7 cellular contexts compared by ENCODE assay signal in the genomic region with DNA sequence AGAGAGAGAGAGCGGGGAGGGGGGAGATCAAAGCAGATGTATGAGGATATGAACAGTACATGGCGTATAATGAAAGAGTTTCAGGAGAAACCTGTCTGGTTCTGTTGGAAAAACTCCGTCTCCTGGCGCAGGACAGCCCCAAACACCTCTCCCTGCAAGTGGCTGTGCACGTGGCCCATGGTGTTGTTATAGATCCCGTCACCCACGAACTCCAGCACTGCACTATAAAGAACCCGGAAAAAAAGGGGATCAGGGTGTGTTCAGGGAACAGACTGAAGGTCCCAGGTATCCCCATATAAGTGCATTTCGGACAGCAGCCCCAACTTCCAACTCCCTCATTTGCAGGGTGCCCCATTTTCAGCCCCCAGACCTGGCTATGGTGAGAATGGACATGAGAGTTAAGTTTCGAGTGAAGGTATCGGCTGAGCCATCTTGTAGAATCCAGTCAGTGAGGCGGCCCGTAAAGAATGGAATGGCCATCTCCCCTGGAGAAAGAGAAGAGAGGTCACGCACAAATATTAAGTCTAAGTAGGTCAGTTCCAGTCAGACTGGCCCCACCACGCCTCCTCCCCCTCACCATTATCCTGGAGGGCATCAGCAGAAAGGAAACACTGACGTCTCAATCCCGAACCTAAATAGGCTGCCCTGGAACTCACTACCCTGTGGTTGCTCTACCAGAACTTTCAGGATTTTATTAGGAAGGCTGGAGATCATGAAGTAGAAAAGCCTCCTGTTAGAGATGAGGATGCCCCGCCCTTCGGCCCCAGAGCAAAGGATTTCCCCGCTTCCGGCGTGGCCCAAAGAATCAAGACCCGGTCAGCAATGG. TPM values are rescaled to one million over a fixed set of nuclear protein-coding genes. Genes with fewer than 3 reads are reported as not detected.
DNase-seq lines count a peak whose midpoint lies in the region; TF ChIP-seq lines count a peak whose summit lies in the region.

No MANE protein-coding gene starts in this region.

- H3K27ac Mint-ChIP-seq in H9: no peak overlapping the region
- H3K27ac Mint-ChIP-seq in activated CD4-positive, alpha-beta memory T cell treated with anti-CD3 and anti-CD28 coated beads for 36 hours: peak overlapping the region; percentile 98

- TF ChIP-seq CTCF in H9 (conservative IDR thresholded peaks at IDR 0.05): no peak
- no peak for TF ChIP-seq CTCF in fibroblast of the aortic adventitia (IDR thresholded peaks at IDR 0.05; ENCODE audit: insufficient read depth, low read length)
- TF ChIP-seq CTCF in parathyroid adenoma (IDR thresholded peaks at IDR 0.05): no peak

- H3K23me2 ChIP-seq in H9 (ENCODE audit: insufficient read length, low read depth, low read length, poor library complexity, severe bottlenecking): peaks cover 16% of the 10 kb centered on the region

- H3K27me3 ChIP-seq in H9 (ENCODE audit: insufficient read depth, low read length) (peaks cover 6% of the 10 kb centered on the region; the same call in 1 of the 2 replicates), parathyroid adenoma (ENCODE audit: control insufficient read depth, insufficient read depth, low read length) (no peaks in the 10 kb centered on the region)

- H3K9me3 ChIP-seq in H9 (ENCODE audit: control insufficient read depth, low read depth, low read length) (no peaks in the 10 kb centered on the region), parathyroid adenoma (ENCODE audit: control insufficient read depth, low read length) (no peaks in the 10 kb centered on the region)

- H2AK5ac ChIP-seq in H9 (ENCODE audit: insufficient read length, low read length): no peak overlapping the region

- H3K4me3 Mint-ChIP-seq in H9: peak overlapping the region; percentile 83 to 89
- H3K4me3 Mint-ChIP-seq in activated CD4-positive, alpha-beta memory T cell treated with anti-CD3 and anti-CD28 coated beads for 36 hours: peak overlapping the region; percentile 99

- peaks cover 59% of the 10 kb centered on the region for H3K27me3 Mint-ChIP-seq in H9 (ENCODE audit: low read depth)
- no peaks in the 10 kb centered on the region for H3K27me3 Mint-ChIP-seq in activated CD4-positive, alpha-beta memory T cell treated with anti-CD3 and anti-CD28 coated beads for 36 hours

- CTCF ChIA-PET in activated CD4-positive, alpha-beta memory T cell treated with anti-CD3 and anti-CD28 coated beads for 36 hours (lab: Charles Lee): interaction anchor here (0.8 to 19.8 kb wide), 5 partner anchors 10 to 26 kb away, joined by 4 to 917 read pairs (median 7); partner anchors contain the start of genes PSMB8 and TAP2

- no peak overlapping the region for H2BK20ac ChIP-seq in H9 (ENCODE audit: low read depth, low read length, poor library complexity, severe bottlenecking)

- H3K14ac ChIP-seq in H9 (ENCODE audit: insufficient read depth, low read length): no peak overlapping the region

- H3K27ac ChIP-seq in H9 (ENCODE audit: insufficient read length, low read depth, low read length): no peak overlapping the region
- peak overlapping the region; percentile 93 for H3K27ac ChIP-seq in parathyroid adenoma

- H3K4me3 ChIP-seq in fibroblast of the aortic adventitia (ENCODE audit: low read depth, low read length) (peak overlapping the region; percentile 93), parathyroid adenoma (ENCODE audit: low read depth, low read length) (peak overlapping the region; percentile 89)

- H4K91ac ChIP-seq in H9 (ENCODE audit: insufficient read length, low read depth, low read length): no peak overlapping the region

- H3K4me1 Mint-ChIP-seq in H9: peaks cover 14 to 21% of the 10 kb centered on the region in 2 experiments
- peaks cover 55% of the 10 kb centered on the region for H3K4me1 Mint-ChIP-seq in activated CD4-positive, alpha-beta memory T cell treated with anti-CD3 and anti-CD28 coated beads for 36 hours (ENCODE audit: low read depth)

- no peaks in the 10 kb centered on the region for H3K36me3 ChIP-seq in parathyroid adenoma (ENCODE audit: control insufficient read depth, insufficient read depth, low read length)

- H3K79me2 ChIP-seq in H9 (ENCODE audit: insufficient read depth, low read length) (no peaks in the 10 kb centered on the region), parathyroid adenoma (no peaks in the 10 kb centered on the region)

- no peak overlapping the region for H3K56ac ChIP-seq in H9 (ENCODE audit: insufficient read length, low read depth, low read length)

- H2BK12ac ChIP-seq in H9 (ENCODE audit: insufficient read length, low read depth, low read length): no peak overlapping the region

- no peak overlapping the region for H3K18ac ChIP-seq in H9 (ENCODE audit: insufficient read length, low read depth, low read length)

- no peak overlapping the region for H2BK5ac ChIP-seq in H9 (ENCODE audit: insufficient read length, low read length)

- no peaks in the 10 kb centered on the region for H4K20me1 ChIP-seq in H9 (ENCODE audit: control insufficient read depth, insufficient read depth, insufficient read length)

- no peaks in the 10 kb centered on the region for H3K79me1 ChIP-seq in H9 (ENCODE audit: insufficient read depth, low read depth, low read length, poor library complexity, severe bottlenecking)

- H4K8ac ChIP-seq in H9 (replicated peaks; ENCODE audit: insufficient read length, low read depth, low read length): no peak overlapping the region

- DNase-seq in H9 (no peak), fibroblast of the aortic adventitia (ENCODE audit: low read depth) (peak; percentile 20), NCI-H187 treated with DMSO at 0.1 percent for 48 hours (lab: John Stamatoyannopoulos, UW) (no peak), NCI-H187 (lab: John Stamatoyannopoulos, UW) (no peak), MV-4-11 (lab: John Stamatoyannopoulos, UW) (no peak)
- peak; percentile 54 for DNase-seq in activated CD4-positive, alpha-beta memory T cell treated with anti-CD3 and anti-CD28 coated beads for 36 hours

- peak overlapping the region; percentile 96 for H3K4me2 ChIP-seq in H9 (ENCODE audit: insufficient read depth, insufficient read length, low read length)
- H3K4me2 ChIP-seq in parathyroid adenoma (ENCODE audit: low read length): peak overlapping the region; percentile 100

- H3K4me1 ChIP-seq in H9 (ENCODE audit: insufficient read depth, low read length): no peaks in the 10 kb centered on the region; the same call in 1 of the 2 replicates
- peaks cover 5% of the 10 kb centered on the region for H3K4me1 ChIP-seq in parathyroid adenoma

- no peak overlapping the region for H3K9ac ChIP-seq in H9 (ENCODE audit: extremely low read depth, insufficient read length, low read length)
- H3K9ac ChIP-seq in parathyroid adenoma: no peak overlapping the region

- no peaks in the 10 kb centered on the region for H3K9me3 Mint-ChIP-seq in H9
- no peaks in the 10 kb centered on the region for H3K9me3 Mint-ChIP-seq in activated CD4-positive, alpha-beta memory T cell treated with anti-CD3 and anti-CD28 coated beads for 36 hours

- no peak overlapping the region for H4K5ac ChIP-seq in H9 (ENCODE audit: insufficient read length, low read depth, low read length)

- intact Hi-C loops in activated CD4-positive, alpha-beta memory T cell treated with anti-CD3 and anti-CD28 coated beads for 36 hours (cut with micrococcal nuclease): loop anchor here (5.0 to 10.0 kb wide), 2 partner anchors 660 to 1277 kb away; partner anchors contain the start of genes GPSM3, LTA, PBX2 and TNF

- H2BK120ac ChIP-seq in H9 (ENCODE audit: low read depth, low read length, poor library complexity, severe bottlenecking): no peak overlapping the region

- H3K23ac ChIP-seq in H9 (ENCODE audit: insufficient read length, low read depth, low read length): no peak overlapping the region

- H2BK15ac ChIP-seq in H9 (ENCODE audit: low read depth, low read length): no peak overlapping the region

- no peak overlapping the region for H3T11ph ChIP-seq in H9 (ENCODE audit: low read length)

- WGBS in H9 (ENCODE audit: extremely low coverage, insufficient read length, low lambda C conversion rate): no CpG with 5 or more reads among the region's 23 CpGs

- H2AFZ ChIP-seq in H9 (ENCODE audit: low read length) (no peak overlapping the region), parathyroid adenoma (peak overlapping the region; percentile 99)

- no peak overlapping the region for H3K4ac ChIP-seq in H9 (ENCODE audit: low read depth, low read length)

- H3K36me3 Mint-ChIP-seq in H9 (ENCODE audit: insufficient read depth in 1 of 3, low read depth in 3 of 3): peaks cover under 1 to 27% (median 5%) of the 10 kb centered on the region in 3 experiments; a peak in 5 of 7 replicates
- H3K36me3 Mint-ChIP-seq in activated CD4-positive, alpha-beta memory T cell treated with anti-CD3 and anti-CD28 coated beads for 36 hours: peaks cover 82% of the 10 kb centered on the region

- POLR2A ChIA-PET in activated CD4-positive, alpha-beta memory T cell treated with anti-CD3 and anti-CD28 coated beads for 36 hours (lab: Charles Lee): interaction anchor here (1.0 to 7.6 kb wide), 6 partner anchors 11 to 577 kb away, joined by 4 to 313 read pairs (median 10); partner anchors contain the start of genes BRD2, PSMB8 and TAP2

RNA-seq across cellular contexts. Expression of gene TAP1, which starts 1.3 kb away (rescaled TPM):
- total RNA-seq in H9 (2021) (12.1 and 12.7 TPM in 2 replicates), fibroblast of the aortic adventitia (ENCODE audit: low replicate concordance) (11.9 and 25.2 TPM in 2 replicates)
- 100 to 1,000 TPM; 245 to 258 TPM for total RNA-seq in activated CD4-positive, alpha-beta memory T cell treated with anti-CD3 and anti-CD28 coated beads for 36 hours

RNA-seq across cellular contexts. Expression of gene PSMB9, which starts 1.8 kb away (rescaled TPM):
- 3.2 and 3.5 TPM in 2 replicates for total RNA-seq in H9 (2021)
- total RNA-seq in activated CD4-positive, alpha-beta memory T cell treated with anti-CD3 and anti-CD28 coated beads for 36 hours: 100 to 1,000 TPM; 296 to 302 TPM
- total RNA-seq in fibroblast of the aortic adventitia (ENCODE audit: low replicate concordance): 10.8 and 11.5 TPM in 2 replicates

RNA-seq across cellular contexts. Expression of gene PSMB8, which starts 8.4 kb away (rescaled TPM):
- 17.6 and 19.1 TPM in 2 replicates for total RNA-seq in H9 (2021)
- 100 to 1,000 TPM; 350 to 370 TPM for total RNA-seq in activated CD4-positive, alpha-beta memory T cell treated with anti-CD3 and anti-CD28 coated beads for 36 hours
- 36.2 and 38.0 TPM in 2 replicates for total RNA-seq in fibroblast of the aortic adventitia (ENCODE audit: low replicate concordance)

RNA-seq across cellular contexts. Expression of gene TAP2, which starts 13.7 kb away (rescaled TPM):
- 16.3 and 20.3 TPM in 2 replicates for total RNA-seq in H9 (2021)
- 100 to 1,000 TPM; 134 to 143 TPM for total RNA-seq in activated CD4-positive, alpha-beta memory T cell treated with anti-CD3 and anti-CD28 coated beads for 36 hours
- 12.4 and 17.0 TPM in 2 replicates for total RNA-seq in fibroblast of the aortic adventitia (ENCODE audit: low replicate concordance)

RNA-seq across cellular contexts. Expression of gene HLA-DOB, which starts 35.4 kb away (rescaled TPM):
- total RNA-seq in H9 (2021) (0.20 TPM in 1 of 2 replicates, not detected in the other), fibroblast of the aortic adventitia (ENCODE audit: low replicate concordance) (2.6 TPM in 1 of 2 replicates, not detected in the other)
- 1 to 10 TPM; 1.3 to 1.7 TPM for total RNA-seq in activated CD4-positive, alpha-beta memory T cell treated with anti-CD3 and anti-CD28 coated beads for 36 hours

Comparison
In these comparisons a context has a peak if more than half of its experiments do, and no peak if none do; other contexts are left out.
1. DNase-seq: peak in activated CD4-positive, alpha-beta memory T cell treated with anti-CD3 and anti-CD28 coated beads for 36 hours (single experiment) and fibroblast of the aortic adventitia (single experiment); none in H9 (single experiment), NCI-H187 treated with DMSO at 0.1 percent for 48 hours (single experiment), NCI-H187 (0 of 2) and MV-4-11 (single experiment).
2. RNA of gene PSMB9, which starts 1.8 kb away (total RNA-seq): 296 to 302 TPM in activated CD4-positive, alpha-beta memory T cell treated with anti-CD3 and anti-CD28 coated beads for 36 hours; 10.8 to 11.5 TPM in fibroblast of the aortic adventitia and 3.2 to 3.5 TPM in H9; every median in the first group is over 10 times any median in the second.